Comparison of ENCODE assay signal across 9 cellular contexts in genomic region chr17:42759982-42760651, GRCh38. TPM values are rescaled to one million over a fixed set of nuclear protein-coding genes. Genes with fewer than 3 reads are reported as not detected.
DNase-seq lines count a peak whose midpoint lies in the region; ATAC-seq and TF ChIP-seq lines count a peak whose summit lies in the region.
"Had no signal": no experiment of that assay in that cellular context is flagged by ENCODE, and none has a peak within 500 bp of the region (broad histone marks: within the 10 kb centered on the region; RNA-seq: fewer than 3 reads in every experiment).

No MANE protein-coding gene starts in this region.

- H3K36me3 ChIP-seq in NT2/D1 (ENCODE audit: insufficient read depth, insufficient read length, low read length) (no peaks in the 10 kb centered on the region), right atrium auricular region (no peaks in the 10 kb centered on the region)

- H3K9me3 ChIP-seq in NT2/D1 (ENCODE audit: insufficient read depth, low read length) (no peaks in the 10 kb centered on the region), right atrium auricular region (no peaks in the 10 kb centered on the region)

- H3K4me1 ChIP-seq in NT2/D1 (ENCODE audit: insufficient read depth, insufficient read length): peaks cover 12% of the 10 kb centered on the region
- peaks cover 0 to 28% of the 10 kb centered on the region in 2 donors for H3K4me1 ChIP-seq in right atrium auricular region

- ATAC-seq in GM19025 (IDR thresholded peaks at IDR 0.05; ENCODE audit: low read depth, unreplicated experiment) (peak; percentile 60), GM21367 (IDR thresholded peaks at IDR 0.05; ENCODE audit: unreplicated experiment) (no peak), HG03045 (IDR thresholded peaks at IDR 0.05; ENCODE audit: unreplicated experiment) (no peak)

- no peak for TF ChIP-seq CTCF in right atrium auricular region (IDR thresholded peaks at IDR 0.05)

- H3K4me3 ChIP-seq in NT2/D1 (ENCODE audit: insufficient read length, low read depth): peak overlapping the region; percentile 45
- H3K4me3 ChIP-seq in right atrium auricular region: peak overlapping the region; percentile 9 to 57
- H3K4me3 ChIP-seq in skeletal muscle cell (ENCODE audit: low read depth, low read length): peak overlapping the region; percentile 44

- DNase-seq in NT2/D1 (ENCODE audit: low read depth, low spot score): no peak
- DNase-seq in right atrium auricular region (ENCODE audit: low spot score): no peak
- DNase-seq in skeletal muscle cell (ENCODE audit: low read depth): no peak
- no peak for DNase-seq in LoVo (ENCODE audit: low spot score)
- DNase-seq in NCI-H510A treated with DMSO at 0.1 percent for 48 hours (lab: John Stamatoyannopoulos, UW): no peak
- DNase-seq: small intestine had no signal

- H3K27me3 ChIP-seq in NT2/D1 (ENCODE audit: insufficient read depth, insufficient read length): peaks cover 29% of the 10 kb centered on the region
- H3K27me3 ChIP-seq in right atrium auricular region: no peaks in the 10 kb centered on the region

- peak overlapping the region; percentile 78 for H3K9ac ChIP-seq in NT2/D1 (ENCODE audit: insufficient read length, low read depth)

- peak overlapping the region; percentile 65 to 78 for H3K27ac ChIP-seq in right atrium auricular region

RNA-seq across cellular contexts. Expression of gene RAMP2, which starts 0.9 kb away (rescaled TPM):
- 10 to 100 TPM; 28.9 to 35.2 TPM for total RNA-seq in right atrium auricular region

RNA-seq across cellular contexts. Expression of gene VPS25, which starts 13.1 kb away (rescaled TPM):
- 10 to 100 TPM; 37.9 to 39.8 TPM for total RNA-seq in right atrium auricular region

RNA-seq across cellular contexts. Expression of gene EZH1, which starts 15.3 kb away (rescaled TPM):
- 10 to 100 TPM; 30.5 to 32.5 TPM for total RNA-seq in right atrium auricular region

RNA-seq across cellular contexts. Expression of gene WNK4, which starts 20.3 kb away (rescaled TPM):
- total RNA-seq in right atrium auricular region: under 1 TPM in 1 of 2 donors, not detected in 1; 0.08 TPM

RNA-seq across cellular contexts. Expression of gene COA3, which starts 38.4 kb away (rescaled TPM):
- total RNA-seq in right atrium auricular region: 10 to 100 TPM; 71.6 to 77.4 TPM
